In the genomic region with DNA sequence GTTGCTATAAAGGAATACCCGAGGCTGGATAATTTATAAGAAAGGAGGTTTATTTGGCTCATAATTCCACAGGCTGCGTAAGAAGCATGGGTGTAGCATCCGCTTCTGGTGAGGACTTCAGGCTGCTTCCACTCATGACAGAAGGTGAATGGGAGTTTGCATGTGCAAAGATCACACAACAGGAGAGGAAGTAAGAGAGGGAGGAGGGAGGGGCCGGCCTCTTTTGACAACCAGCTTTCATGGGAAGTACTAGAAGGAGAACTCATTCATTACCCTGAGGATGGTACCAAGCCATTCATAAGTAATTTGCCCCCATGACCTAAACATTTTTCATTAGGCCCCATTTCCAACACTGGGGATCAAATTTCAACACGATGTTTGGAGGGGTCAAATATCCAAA, we compare ENCODE assay signal across 37 cellular contexts.
"Had no signal": no experiment of that assay in that cellular context is flagged by ENCODE, and none has a peak within 500 bp of the region (broad histone marks: within the 10 kb centered on the region; RNA-seq: fewer than 3 reads in every experiment).

No MANE protein-coding gene starts in this region.

- H3K27me3 ChIP-seq: ascending aorta, cardiac muscle cell had no signal

- H3K27me3 Mint-ChIP-seq: activated CD4-positive, alpha-beta memory T cell treated with anti-CD3 and anti-CD28 coated beads, Interleukin-2, amount 10 ng/mL, durations not matched to agents 7 days and 5 days; activated CD4-positive, alpha-beta T cell treated with anti-CD3 and anti-CD28 coated beads for 36 hours; activated CD4-positive, alpha-beta T cell treated with anti-CD3 and anti-CD28 coated beads, Interleukin-2, amount 10 ng/mL, durations not matched to agents 7 days and 5 days; activated CD8-positive, alpha-beta memory T cell treated with anti-CD3 and anti-CD28 coated beads, Interleukin-2, amount 10 ng/mL, durations not matched to agents 7 days and 5 days; activated naive CD4-positive, alpha-beta T cell treated with anti-CD3 and anti-CD28 coated beads, Interleukin-2, amount 10 ng/mL, durations not matched to agents 7 days and 5 days; activated naive CD4-positive, alpha-beta T cell treated with anti-CD3 and anti-CD28 coated beads, Interleukin-2, amount 50 U/mL, for 24 hours; activated naive CD8-positive, alpha-beta T cell; activated naive CD8-positive, alpha-beta T cell treated with anti-CD3 and anti-CD28 coated beads, Interleukin-2, amount 10 ng/mL, durations not matched to agents 7 days and 5 days; activated naive CD8-positive, alpha-beta T cell treated with anti-CD3 and anti-CD28 coated beads, Interleukin-2, amount 50 U/mL, for 24 hours; activated T-cell treated with anti-CD3 and anti-CD28 coated beads, Interleukin-2, amount 50 U/mL, for 24 hours; central memory CD8-positive, alpha-beta T cell had no signal

- H3K4me1 Mint-ChIP-seq: activated CD4-positive, alpha-beta memory T cell treated with anti-CD3 and anti-CD28 coated beads, Interleukin-2, amount 10 ng/mL, durations not matched to agents 7 days and 5 days; activated CD4-positive, alpha-beta T cell treated with anti-CD3 and anti-CD28 coated beads for 36 hours; activated CD4-positive, alpha-beta T cell treated with anti-CD3 and anti-CD28 coated beads, Interleukin-2, amount 10 ng/mL, durations not matched to agents 7 days and 5 days; activated CD8-positive, alpha-beta memory T cell treated with anti-CD3 and anti-CD28 coated beads, Interleukin-2, amount 10 ng/mL, durations not matched to agents 7 days and 5 days; activated naive CD4-positive, alpha-beta T cell treated with anti-CD3 and anti-CD28 coated beads, Interleukin-2, amount 10 ng/mL, durations not matched to agents 7 days and 5 days; activated naive CD4-positive, alpha-beta T cell treated with anti-CD3 and anti-CD28 coated beads, Interleukin-2, amount 50 U/mL, for 24 hours; activated naive CD8-positive, alpha-beta T cell treated with anti-CD3 and anti-CD28 coated beads, Interleukin-2, amount 10 ng/mL, durations not matched to agents 7 days and 5 days; activated naive CD8-positive, alpha-beta T cell treated with anti-CD3 and anti-CD28 coated beads, Interleukin-2, amount 50 U/mL, for 24 hours; brain; central memory CD8-positive, alpha-beta T cell had no signal

- DNase-seq: activated CD4-positive, alpha-beta memory T cell treated with anti-CD3 and anti-CD28 coated beads, Interleukin-2, amount 10 ng/mL, durations not matched to agents 7 days and 5 days; activated CD4-positive, alpha-beta T cell treated with anti-CD3 and anti-CD28 coated beads for 1 hour; activated CD4-positive, alpha-beta T cell treated with anti-CD3 and anti-CD28 coated beads for 36 hours; activated CD4-positive, alpha-beta T cell treated with anti-CD3 and anti-CD28 coated beads for 48 hours; activated CD4-positive, alpha-beta T cell treated with anti-CD3 and anti-CD28 coated beads, Interleukin-2, amount 10 ng/mL, durations not matched to agents 7 days and 5 days; activated CD4-positive, alpha-beta T cell treated with anti-CD3 and anti-CD28 coated beads, Interleukin-2, amount 50 U/mL, for 48 hours; activated CD4-positive, CD25-positive, alpha-beta regulatory T cell; activated CD8-positive, alpha-beta memory T cell treated with anti-CD3 and anti-CD28 coated beads for 24 hours; activated CD8-positive, alpha-beta memory T cell treated with anti-CD3 and anti-CD28 coated beads, Interleukin-2, amount 10 ng/mL, durations not matched to agents 7 days and 5 days; activated CD8-positive, alpha-beta memory T cell treated with anti-CD3 and anti-CD28 coated beads, Interleukin-2, amount 50 U/mL, for 48 hours; activated CD8-positive, alpha-beta T cell treated with anti-CD3 and anti-CD28 coated beads, Interleukin-2, amount 10 ng/mL, durations not matched to agents 7 days and 5 days; activated effector memory CD4-positive, alpha-beta T cell treated with Interleukin-2 at 50 U/mL for 16 hours; activated gamma-delta T cell; activated naive CD4-positive, alpha-beta T cell treated with anti-CD3 and anti-CD28 coated beads, Interleukin-2, amount 10 ng/mL, durations not matched to agents 7 days and 5 days; activated naive CD4-positive, alpha-beta T cell treated with Interleukin-2 at 50 U/mL for 16 hours; activated naive CD8-positive, alpha-beta T cell treated with anti-CD3 and anti-CD28 coated beads, Interleukin-2, amount 10 ng/mL, durations not matched to agents 7 days and 5 days; activated naive CD8-positive, alpha-beta T cell treated with anti-CD3 and anti-CD28 coated beads, Interleukin-2, amount 50 U/mL, for 24 hours; activated T-cell treated with anti-CD3 and anti-CD28 coated beads, Interleukin-2, amount 50 U/mL, for 24 hours; activated T-cell treated with anti-CD3 and anti-CD28 coated beads, Interleukin-2, amount 50 U/mL, for 48 hours; amygdala; anterior cingulate cortex; caudate nucleus; cerebellar nuclear complex; T-helper 1 cell; T-helper 2 cell; T-helper 9 cell had no signal

- H3K27ac ChIP-seq: ascending aorta, cardiac muscle cell, VCaP had no signal

- H3K9me3 ChIP-seq: ascending aorta had no signal

- H3K4me1 ChIP-seq: ascending aorta had no signal

- H3K4me3 Mint-ChIP-seq: activated CD4-positive, alpha-beta memory T cell treated with anti-CD3 and anti-CD28 coated beads, Interleukin-2, amount 10 ng/mL, durations not matched to agents 7 days and 5 days; activated CD4-positive, alpha-beta T cell treated with anti-CD3 and anti-CD28 coated beads for 36 hours; activated CD4-positive, alpha-beta T cell treated with anti-CD3 and anti-CD28 coated beads, Interleukin-2, amount 10 ng/mL, durations not matched to agents 7 days and 5 days; activated CD8-positive, alpha-beta memory T cell treated with anti-CD3 and anti-CD28 coated beads, Interleukin-2, amount 10 ng/mL, durations not matched to agents 7 days and 5 days; activated CD8-positive, alpha-beta T cell treated with anti-CD3 and anti-CD28 coated beads, Interleukin-2, amount 10 ng/mL, durations not matched to agents 7 days and 5 days; activated naive CD4-positive, alpha-beta T cell treated with anti-CD3 and anti-CD28 coated beads, Interleukin-2, amount 10 ng/mL, durations not matched to agents 7 days and 5 days; activated naive CD4-positive, alpha-beta T cell treated with anti-CD3 and anti-CD28 coated beads, Interleukin-2, amount 50 U/mL, for 24 hours; activated naive CD8-positive, alpha-beta T cell; activated naive CD8-positive, alpha-beta T cell treated with anti-CD3 and anti-CD28 coated beads, Interleukin-2, amount 10 ng/mL, durations not matched to agents 7 days and 5 days; activated naive CD8-positive, alpha-beta T cell treated with anti-CD3 and anti-CD28 coated beads, Interleukin-2, amount 50 U/mL, for 24 hours; activated T-cell treated with anti-CD3 and anti-CD28 coated beads, Interleukin-2, amount 50 U/mL, for 24 hours; brain; central memory CD8-positive, alpha-beta T cell; T-helper 1 cell treated with Interleukin-12 subunit alpha and Interleukin-12 subunit beta and Interleukin-4 antibody, amounts not matched to agents 30 μg/mL and 1 μg/mL, for 36 hours; T-helper 2 cell treated with Interferon-gamma antibody and Interleukin-4, amounts not matched to agents 5 μg/mL and 100 μg/mL, for 36 hours had no signal

- H3K9me3 Mint-ChIP-seq: activated CD4-positive, alpha-beta T cell treated with anti-CD3 and anti-CD28 coated beads, Interleukin-2, amount 10 ng/mL, durations not matched to agents 7 days and 5 days; activated naive CD8-positive, alpha-beta T cell treated with anti-CD3 and anti-CD28 coated beads, Interleukin-2, amount 10 ng/mL, durations not matched to agents 7 days and 5 days; activated T-cell treated with anti-CD3 and anti-CD28 coated beads, Interleukin-2, amount 50 U/mL, for 24 hours; T-helper 1 cell treated with Interleukin-12 subunit alpha and Interleukin-12 subunit beta and Interleukin-4 antibody, amounts not matched to agents 30 μg/mL and 1 μg/mL, for 36 hours had no signal

- H3K36me3 Mint-ChIP-seq: activated CD8-positive, alpha-beta memory T cell treated with anti-CD3 and anti-CD28 coated beads, Interleukin-2, amount 10 ng/mL, durations not matched to agents 7 days and 5 days; activated naive CD4-positive, alpha-beta T cell treated with anti-CD3 and anti-CD28 coated beads, Interleukin-2, amount 10 ng/mL, durations not matched to agents 7 days and 5 days; activated naive CD4-positive, alpha-beta T cell treated with anti-CD3 and anti-CD28 coated beads, Interleukin-2, amount 50 U/mL, for 24 hours; activated naive CD8-positive, alpha-beta T cell; activated naive CD8-positive, alpha-beta T cell treated with anti-CD3 and anti-CD28 coated beads, Interleukin-2, amount 10 ng/mL, durations not matched to agents 7 days and 5 days; brain had no signal

- H3K27ac Mint-ChIP-seq: activated CD4-positive, alpha-beta memory T cell treated with anti-CD3 and anti-CD28 coated beads, Interleukin-2, amount 10 ng/mL, durations not matched to agents 7 days and 5 days; activated CD4-positive, alpha-beta T cell treated with anti-CD3 and anti-CD28 coated beads for 36 hours; activated CD4-positive, alpha-beta T cell treated with anti-CD3 and anti-CD28 coated beads, Interleukin-2, amount 10 ng/mL, durations not matched to agents 7 days and 5 days; activated CD8-positive, alpha-beta memory T cell treated with anti-CD3 and anti-CD28 coated beads, Interleukin-2, amount 10 ng/mL, durations not matched to agents 7 days and 5 days; activated CD8-positive, alpha-beta T cell treated with anti-CD3 and anti-CD28 coated beads, Interleukin-2, amount 10 ng/mL, durations not matched to agents 7 days and 5 days; activated naive CD4-positive, alpha-beta T cell treated with anti-CD3 and anti-CD28 coated beads, Interleukin-2, amount 10 ng/mL, durations not matched to agents 7 days and 5 days; activated naive CD4-positive, alpha-beta T cell treated with anti-CD3 and anti-CD28 coated beads, Interleukin-2, amount 50 U/mL, for 24 hours; activated naive CD8-positive, alpha-beta T cell; activated naive CD8-positive, alpha-beta T cell treated with anti-CD3 and anti-CD28 coated beads, Interleukin-2, amount 10 ng/mL, durations not matched to agents 7 days and 5 days; activated naive CD8-positive, alpha-beta T cell treated with anti-CD3 and anti-CD28 coated beads, Interleukin-2, amount 50 U/mL, for 24 hours; activated T-cell treated with anti-CD3 and anti-CD28 coated beads, Interleukin-2, amount 50 U/mL, for 24 hours; activated T-helper 2 cell treated with anti-CD3 and anti-CD28 coated beads, Interferon-gamma antibody, Interleukin-2, Interleukin-4, amounts not matched to agents 10 μg/mL and 5 μg/mL and 100 μg/mL, durations not matched to agents 14 hours and 24 hours and 36 hours; brain; T-helper 1 cell treated with Interleukin-12 subunit alpha and Interleukin-12 subunit beta and Interleukin-4 antibody, amounts not matched to agents 30 μg/mL and 1 μg/mL, for 36 hours; T-helper 2 cell treated with Interferon-gamma antibody and Interleukin-4, amounts not matched to agents 5 μg/mL and 100 μg/mL, for 36 hours had no signal

- ATAC-seq: activated CD4-positive, alpha-beta T cell treated with anti-CD3 and anti-CD28 coated beads for 36 hours; activated CD4-positive, CD25-positive, alpha-beta regulatory T cell treated with anti-CD3 and anti-CD28 coated beads, Interleukin-2, amount 50 U/mL, for 24 hours; activated CD8-positive, alpha-beta memory T cell treated with anti-CD3 and anti-CD28 coated beads, Interleukin-2, amount 10 ng/mL, durations not matched to agents 7 days and 5 days; activated CD8-positive, alpha-beta T cell treated with anti-CD3 and anti-CD28 coated beads, Interleukin-2, amount 10 ng/mL, durations not matched to agents 7 days and 5 days; activated naive CD8-positive, alpha-beta T cell treated with anti-CD3 and anti-CD28 coated beads, Interleukin-2, amount 50 U/mL, for 24 hours had no signal

- H3K4me3 ChIP-seq: ascending aorta, cardiac muscle cell had no signal

- H3K36me3 ChIP-seq: ascending aorta, cardiac muscle cell had no signal
